Comparison of ENCODE assay signal across 27 cellular contexts in the genomic region with DNA sequence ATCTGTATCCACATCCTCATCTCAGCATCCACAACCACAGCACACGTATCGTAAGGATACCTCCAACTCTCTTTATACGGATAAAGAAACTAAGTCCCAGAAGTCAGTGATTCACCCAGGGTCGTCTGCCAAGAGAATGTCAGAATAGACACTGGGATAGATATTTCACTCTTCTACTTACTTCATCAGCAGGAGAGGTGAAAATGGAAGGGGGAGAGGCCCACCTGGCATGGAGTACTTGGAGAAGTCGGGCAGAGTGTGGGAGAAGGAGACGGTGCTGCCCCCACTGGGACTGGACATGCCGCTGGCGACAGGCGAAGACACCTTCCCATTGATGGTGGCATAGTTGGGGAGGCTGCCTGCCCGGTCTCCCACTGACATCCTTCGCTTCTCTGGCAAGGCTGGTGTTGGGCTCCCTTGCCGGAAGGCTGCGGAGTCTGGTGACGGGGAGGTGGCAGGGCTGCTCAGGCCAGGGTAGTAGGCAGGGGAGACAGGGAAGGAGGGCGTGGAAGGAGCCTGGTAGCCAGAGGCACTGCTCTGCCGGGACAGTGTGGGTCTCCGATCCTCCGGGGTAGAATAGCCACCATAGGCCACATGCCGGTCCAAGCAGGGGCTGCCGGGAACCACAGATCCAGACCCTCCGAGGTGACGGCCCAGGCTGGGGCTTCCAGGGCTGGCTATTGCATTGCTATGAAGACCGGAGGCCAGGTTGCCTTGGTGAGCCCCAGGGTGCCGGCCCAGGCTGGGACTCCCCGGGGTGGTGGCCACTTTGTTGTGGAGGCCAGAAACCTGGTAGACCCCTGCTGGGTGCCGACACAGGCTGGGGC.
DNase-seq lines count a peak whose midpoint lies in the region; ATAC-seq and TF ChIP-seq lines count a peak whose summit lies in the region.
"Had no signal": no experiment of that assay in that cellular context is flagged by ENCODE, and none has a peak within 500 bp of the region (broad histone marks: within the 10 kb centered on the region; RNA-seq: fewer than 3 reads in every experiment).

No MANE protein-coding gene starts in this region.

- peaks cover 35% of the 10 kb centered on the region for H3F3A ChIP-seq in GM23248 (ENCODE audit: insufficient read depth)

- H3K9me2 ChIP-seq in GM23248 (ENCODE audit: insufficient read depth), result no peaks in the 10 kb centered on the region

- in situ Hi-C loops in GM23248 (cut with MboI), result no loop called here

- H3K36me3 Mint-ChIP-seq in brain, result peaks cover 56% of the 10 kb centered on the region
- peaks cover 70% of the 10 kb centered on the region for H3K36me3 Mint-ChIP-seq in nephron (ENCODE audit: low read depth)
- H3K36me3 Mint-ChIP-seq: naive thymus-derived CD8-positive, alpha-beta T cell; stimulated activated memory B cell treated with anti-CD40 and anti-IgM and Interleukin-4, amounts not matched to agents 10 μg/mL and 1 μg/mL and 100 μg/mL, for 72 hours had no signal

- no peak overlapping the region for H3K4me2 ChIP-seq in GM23248 (ENCODE audit: unreplicated experiment)

- no peaks in the 10 kb centered on the region for H4K20me1 ChIP-seq in GM23248 (ENCODE audit: insufficient read depth)

- H3K27ac ChIP-seq in gastroesophageal sphincter (peak overlapping the region; percentile 26 to 93 (median 82)), stomach smooth muscle (ENCODE audit: low read length) (peak overlapping the region; percentile 70), GM23248 (no peak overlapping the region)
- H3K27ac ChIP-seq: HL-60, parathyroid adenoma, SK-N-MC had no signal

- TF ChIP-seq POLR2A in gastroesophageal sphincter (IDR thresholded peaks at IDR 0.05), result no peak

- DNase-seq in activated gamma-delta T cell (lab: John Stamatoyannopoulos, UW) (no peak), GM23248 (no peak), NCI-H526 (lab: John Stamatoyannopoulos, UW) (no peak)
- no peak for DNase-seq in stimulated activated CD4-positive, alpha-beta T cell treated with anti-CD3 and anti-CD28 coated beads, Interleukin-15, amount 100 ng/mL, for 24 hours
- DNase-seq: activated CD8-positive, alpha-beta T cell treated with anti-CD3 and anti-CD28 coated beads, Interleukin-2, amount 10 ng/mL, durations not matched to agents 7 days and 5 days; activated effector memory CD4-positive, alpha-beta T cell treated with anti-CD3 and anti-CD28 coated beads, Interleukin-2, amount 50 U/mL, for 16 hours; activated T-cell treated with anti-CD3 and anti-CD28 coated beads for 4 hours; body of pancreas; effector memory CD8-positive, alpha-beta T cell; H7; mesendoderm; naive thymus-derived CD8-positive, alpha-beta T cell; NCI-H1092; NCI-H187; NCI-H69; Peyer's patch; testis had no signal

- no peaks in the 10 kb centered on the region for H3K9me3 ChIP-seq in gastroesophageal sphincter
- no peaks in the 10 kb centered on the region for H3K9me3 ChIP-seq in stomach smooth muscle (ENCODE audit: control insufficient read depth in 2 of 2, low read length in 2 of 2)
- H3K9me3 ChIP-seq in GM23248 (ENCODE audit: low read depth), result no peaks in the 10 kb centered on the region
- H3K9me3 ChIP-seq: body of pancreas, Peyer's patch, testis had no signal

- peak overlapping the region in 1 of 2 donors; percentile 29 for H3K9ac ChIP-seq in stomach smooth muscle (ENCODE audit: low read length in 2 of 2)
- H3K9ac ChIP-seq in GM23248, result no peak overlapping the region
- H3K9ac ChIP-seq: parathyroid adenoma had no signal

- peaks cover 40% of the 10 kb centered on the region for H3K79me2 ChIP-seq in GM23248 (ENCODE audit: insufficient read depth)
- H3K79me2 ChIP-seq: parathyroid adenoma had no signal

- no peaks in the 10 kb centered on the region for H3K27me3 Mint-ChIP-seq in brain
- H3K27me3 Mint-ChIP-seq in nephron (ENCODE audit: low read depth), result no peaks in the 10 kb centered on the region

- H3K4me3 ChIP-seq in gastroesophageal sphincter (no peak overlapping the region), stomach smooth muscle (ENCODE audit: low read length in 2 of 2) (no peak overlapping the region), GM23248 (no peak overlapping the region)
- H3K4me3 ChIP-seq: body of pancreas, Peyer's patch, SK-N-MC, testis had no signal

- H3K27ac Mint-ChIP-seq in brain, result peak overlapping the region in 3 of 5 experiments; percentile 18 to 77 (median 71)
- H3K27ac Mint-ChIP-seq in nephron, result peak overlapping the region; percentile 16 to 94 (median 91)
- H3K27ac Mint-ChIP-seq: activated CD8-positive, alpha-beta T cell treated with anti-CD3 and anti-CD28 coated beads, Interleukin-2, amount 10 ng/mL, durations not matched to agents 7 days and 5 days; CD14-positive monocyte; effector memory CD8-positive, alpha-beta T cell; naive thymus-derived CD8-positive, alpha-beta T cell; stimulated activated memory B cell treated with anti-CD40 and anti-IgM and Interleukin-4, amounts not matched to agents 10 μg/mL and 1 μg/mL and 100 μg/mL, for 72 hours; T-helper 1 cell treated with Interleukin-12 subunit alpha and Interleukin-12 subunit beta and Interleukin-4 antibody, amounts not matched to agents 30 μg/mL and 1 μg/mL, for 36 hours had no signal

- no peak for TF ChIP-seq EP300 in gastroesophageal sphincter (IDR thresholded peaks at IDR 0.05)

- no peak overlapping the region for H2AFZ ChIP-seq in GM23248
- H2AFZ ChIP-seq: parathyroid adenoma had no signal

- no peaks in the 10 kb centered on the region for H3K9me3 Mint-ChIP-seq in brain
- no peaks in the 10 kb centered on the region for H3K9me3 Mint-ChIP-seq in nephron
- H3K9me3 Mint-ChIP-seq: CD14-positive monocyte; effector memory CD8-positive, alpha-beta T cell; naive thymus-derived CD8-positive, alpha-beta T cell; stimulated activated memory B cell treated with anti-CD40 and anti-IgM and Interleukin-4, amounts not matched to agents 10 μg/mL and 1 μg/mL and 100 μg/mL, for 72 hours; T-helper 1 cell treated with Interleukin-12 subunit alpha and Interleukin-12 subunit beta and Interleukin-4 antibody, amounts not matched to agents 30 μg/mL and 1 μg/mL, for 36 hours had no signal

- no peaks in the 10 kb centered on the region for H3K27me3 ChIP-seq in gastroesophageal sphincter
- no peaks in the 10 kb centered on the region for H3K27me3 ChIP-seq in stomach smooth muscle (ENCODE audit: control insufficient read depth in 1 of 2, insufficient read depth in 2 of 2, low read length in 2 of 2)
- no peaks in the 10 kb centered on the region for H3K27me3 ChIP-seq in GM23248 (replicated peaks; ENCODE audit: insufficient read depth)
- H3K27me3 ChIP-seq: body of pancreas, Peyer's patch, testis had no signal

- TF ChIP-seq CTCF in brain (conservative IDR thresholded peaks at IDR 0.05) (no peak), gastroesophageal sphincter (IDR thresholded peaks at IDR 0.05) (no peak), nephron (IDR thresholded peaks at IDR 0.05; ENCODE audit: unreplicated experiment in 3 of 3) (no peak)

- ATAC-seq in gastroesophageal sphincter, result no peak
- ATAC-seq: activated CD8-positive, alpha-beta T cell treated with anti-CD3 and anti-CD28 coated beads, Interleukin-2, amount 10 ng/mL, durations not matched to agents 7 days and 5 days; body of pancreas; effector memory CD8-positive, alpha-beta T cell; naive thymus-derived CD8-positive, alpha-beta T cell; stimulated activated memory B cell treated with anti-CD40 and anti-IgM and Interleukin-4, amounts not matched to agents 10 μg/mL and 1 μg/mL and 100 μg/mL, for 72 hours had no signal

- H3K4me1 Mint-ChIP-seq in brain (peaks cover 37% of the 10 kb centered on the region), nephron (peaks cover 58% of the 10 kb centered on the region)
- H3K4me1 Mint-ChIP-seq: naive thymus-derived CD8-positive, alpha-beta T cell; stimulated activated memory B cell treated with anti-CD40 and anti-IgM and Interleukin-4, amounts not matched to agents 10 μg/mL and 1 μg/mL and 100 μg/mL, for 72 hours had no signal

- H3K4me1 ChIP-seq in gastroesophageal sphincter (peaks cover 4 to 100% (median 58%) of the 10 kb centered on the region in 3 donors), stomach smooth muscle (ENCODE audit: control insufficient read depth, insufficient read depth, low read length) (peaks cover 75% of the 10 kb centered on the region), GM23248 (ENCODE audit: insufficient read depth) (peaks cover 7% of the 10 kb centered on the region)
- H3K4me1 ChIP-seq: body of pancreas, parathyroid adenoma had no signal

- H3K4me3 Mint-ChIP-seq in brain (no peak overlapping the region), nephron (no peak overlapping the region)
- H3K4me3 Mint-ChIP-seq: activated CD8-positive, alpha-beta T cell treated with anti-CD3 and anti-CD28 coated beads, Interleukin-2, amount 10 ng/mL, durations not matched to agents 7 days and 5 days; CD14-positive monocyte; effector memory CD8-positive, alpha-beta T cell; naive thymus-derived CD8-positive, alpha-beta T cell; stimulated activated memory B cell treated with anti-CD40 and anti-IgM and Interleukin-4, amounts not matched to agents 10 μg/mL and 1 μg/mL and 100 μg/mL, for 72 hours; T-helper 1 cell treated with Interleukin-12 subunit alpha and Interleukin-12 subunit beta and Interleukin-4 antibody, amounts not matched to agents 30 μg/mL and 1 μg/mL, for 36 hours had no signal

- H3K36me3 ChIP-seq in gastroesophageal sphincter (peaks cover 0 to 99% of the 10 kb centered on the region in 2 donors), stomach smooth muscle (ENCODE audit: control insufficient read depth in 2 of 2, insufficient read depth in 2 of 2, low read length in 2 of 2) (peaks cover 84 to 91% of the 10 kb centered on the region in 2 donors), GM23248 (ENCODE audit: low read depth) (peaks cover 77% of the 10 kb centered on the region)

- 63 to 69% methylated on average over 7 to 11 of the region's 26 CpGs for WGBS in gastroesophageal sphincter (ENCODE audit: low coverage in 1 of 2), 2 donors
- 86 to 88% methylated on average over 21 to 26 of the region's 26 CpGs for WGBS in GM23248 (ENCODE audit: low coverage in 1 of 2, low lambda C conversion rate in 2 of 2, missing lambda C conversion rate in 2 of 2), 2 experiments
